11 cellular contexts compared by ENCODE assay signal in genomic region chr1:114508386-114508898, GRCh38. TPM values are rescaled to one million over a fixed set of nuclear protein-coding genes. Genes with fewer than 3 reads are reported as not detected.
DNase-seq lines count a peak whose midpoint lies in the region; ATAC-seq and TF ChIP-seq lines count a peak whose summit lies in the region.
"Had no signal": no experiment of that assay in that cellular context is flagged by ENCODE, and none has a peak within 500 bp of the region (broad histone marks: within the 10 kb centered on the region; RNA-seq: fewer than 3 reads in every experiment).

No MANE protein-coding gene starts in this region.

- H3K4me1 ChIP-seq in breast epithelium: no peaks in the 10 kb centered on the region

- intact Hi-C loops in MCF 10A (cut with micrococcal nuclease): no loop called here
- intact Hi-C loops in breast epithelium (cut with DNase I; ENCODE audit: low total_unique reads): no loop called here
- intact Hi-C loops in activated T-helper 1 cell treated with anti-CD3 and anti-CD28 coated beads, Interleukin-12 subunit alpha, Interleukin-12 subunit beta, Interleukin-2, Interleukin-4 antibody, amounts not matched to agents 30 ng/mL and 10 ng/mL and 1 ng/mL, durations not matched to agents 14 hours and 24 hours and 36 hours (cut with micrococcal nuclease): no loop called here

- POLR2A ChIA-PET in MCF 10A (lab: Yijun Ruan, JAX): interaction anchor here (0.6 to 5.0 kb wide), 9 partner anchors 10 to 697 kb away, joined by 3 to 52 read pairs (median 5); partner anchors contain the start of gene DENND2C

- H3K9me3 Mint-ChIP-seq in MCF 10A (ENCODE audit: unreplicated experiment) (no peaks in the 10 kb centered on the region), type B pancreatic cell (no peaks in the 10 kb centered on the region)
- H3K9me3 Mint-ChIP-seq in activated T-helper 1 cell treated with anti-CD3 and anti-CD28 coated beads, Interleukin-12 subunit alpha, Interleukin-12 subunit beta, Interleukin-2, Interleukin-4 antibody, amounts not matched to agents 30 ng/mL and 10 ng/mL and 1 ng/mL, durations not matched to agents 14 hours and 24 hours and 36 hours: no peaks in the 10 kb centered on the region

- H3K36me3 ChIP-seq in breast epithelium: no peaks in the 10 kb centered on the region

- TF ChIP-seq POLR2A in breast epithelium (IDR thresholded peaks at IDR 0.05): no peak

- H3K4me3 Mint-ChIP-seq in MCF 10A (ENCODE audit: unreplicated experiment) (peak overlapping the region; percentile 79), type B pancreatic cell (peak overlapping the region; percentile 94)
- H3K4me3 Mint-ChIP-seq in activated T-helper 1 cell treated with anti-CD3 and anti-CD28 coated beads, Interleukin-12 subunit alpha, Interleukin-12 subunit beta, Interleukin-2, Interleukin-4 antibody, amounts not matched to agents 30 ng/mL and 10 ng/mL and 1 ng/mL, durations not matched to agents 14 hours and 24 hours and 36 hours: peak overlapping the region; percentile 90

- H3K27me3 Mint-ChIP-seq in MCF 10A (ENCODE audit: insufficient read depth, unreplicated experiment) (no peaks in the 10 kb centered on the region), type B pancreatic cell (peaks cover 3% of the 10 kb centered on the region)
- H3K27me3 Mint-ChIP-seq in activated T-helper 1 cell treated with anti-CD3 and anti-CD28 coated beads, Interleukin-12 subunit alpha, Interleukin-12 subunit beta, Interleukin-2, Interleukin-4 antibody, amounts not matched to agents 30 ng/mL and 10 ng/mL and 1 ng/mL, durations not matched to agents 14 hours and 24 hours and 36 hours (ENCODE audit: insufficient read depth): no peaks in the 10 kb centered on the region

- TF ChIP-seq CTCF in MCF 10A (IDR thresholded peaks at IDR 0.05; ENCODE audit: unreplicated experiment) (no peak), breast epithelium (IDR thresholded peaks at IDR 0.05) (no peak), type B pancreatic cell (conservative IDR thresholded peaks at IDR 0.05) (no peak)

- H3K36me3 Mint-ChIP-seq in MCF 10A (ENCODE audit: insufficient read depth, unreplicated experiment): peaks cover 28% of the 10 kb centered on the region
- H3K36me3 Mint-ChIP-seq in activated T-helper 1 cell treated with anti-CD3 and anti-CD28 coated beads, Interleukin-12 subunit alpha, Interleukin-12 subunit beta, Interleukin-2, Interleukin-4 antibody, amounts not matched to agents 30 ng/mL and 10 ng/mL and 1 ng/mL, durations not matched to agents 14 hours and 24 hours and 36 hours (ENCODE audit: low read depth): peaks cover 27% of the 10 kb centered on the region
- peaks cover 8% of the 10 kb centered on the region for H3K36me3 Mint-ChIP-seq in type B pancreatic cell

- H3K4me3 ChIP-seq in breast epithelium (peak overlapping the region in 1 of 3 donors; percentile 27), iPS-18c (ENCODE audit: insufficient read depth, low read depth, low read length) (peak overlapping the region; percentile 97)

- H3K27me3 ChIP-seq in breast epithelium: no peaks in the 10 kb centered on the region

- DNase-seq in MCF 10A (ENCODE audit: unreplicated experiment): no peak
- DNase-seq in breast epithelium (ENCODE audit: low spot score in 2 of 2): no peak
- DNase-seq in activated T-helper 1 cell treated with anti-CD3 and anti-CD28 coated beads, Interleukin-12 subunit alpha, Interleukin-12 subunit beta, Interleukin-2, Interleukin-4 antibody, amounts not matched to agents 30 ng/mL and 10 ng/mL and 1 ng/mL, durations not matched to agents 14 hours and 24 hours and 36 hours (ENCODE audit: low spot score): no peak
- DNase-seq in type B pancreatic cell (ENCODE audit: extremely low spot score, unreplicated experiment): no peak
- DNase-seq: activated naive CD4-positive, alpha-beta T cell; NCI-H345; stimulated activated CD4-positive, alpha-beta T cell treated with anti-CD3 and anti-CD28 coated beads, Interleukin-4, amount 100 ng/mL, for 4 hours had no signal

- ATAC-seq in HG03442 (IDR thresholded peaks at IDR 0.05; ENCODE audit: unreplicated experiment): no peak
- no peak for ATAC-seq in HG03097 (IDR thresholded peaks at IDR 0.05; ENCODE audit: low FRiP score, unreplicated experiment)
- no peak for ATAC-seq in HG02763 (IDR thresholded peaks at IDR 0.05; ENCODE audit: unreplicated experiment)

- no TSS peak for BruUV-seq in MCF 10A (replicated peaks; lab: Mats Ljungman, UMichigan)

- peaks cover 34% of the 10 kb centered on the region for H3K4me1 Mint-ChIP-seq in MCF 10A (ENCODE audit: insufficient read depth, unreplicated experiment)
- H3K4me1 Mint-ChIP-seq in activated T-helper 1 cell treated with anti-CD3 and anti-CD28 coated beads, Interleukin-12 subunit alpha, Interleukin-12 subunit beta, Interleukin-2, Interleukin-4 antibody, amounts not matched to agents 30 ng/mL and 10 ng/mL and 1 ng/mL, durations not matched to agents 14 hours and 24 hours and 36 hours (ENCODE audit: low read depth): peaks cover 68% of the 10 kb centered on the region
- peaks cover 40% of the 10 kb centered on the region for H3K4me1 Mint-ChIP-seq in type B pancreatic cell (ENCODE audit: unreplicated experiment)

- H3K27ac ChIP-seq in breast epithelium: no peak overlapping the region

- H3K27ac Mint-ChIP-seq in MCF 10A (ENCODE audit: low read depth, unreplicated experiment): peak overlapping the region; percentile 41
- H3K27ac Mint-ChIP-seq in activated T-helper 1 cell treated with anti-CD3 and anti-CD28 coated beads, Interleukin-12 subunit alpha, Interleukin-12 subunit beta, Interleukin-2, Interleukin-4 antibody, amounts not matched to agents 30 ng/mL and 10 ng/mL and 1 ng/mL, durations not matched to agents 14 hours and 24 hours and 36 hours: no peak overlapping the region
- H3K27ac Mint-ChIP-seq in type B pancreatic cell: peak overlapping the region; percentile 71

- H3K9me3 ChIP-seq in breast epithelium: no peaks in the 10 kb centered on the region
- H3K9me3 ChIP-seq in iPS-18c (ENCODE audit: control insufficient read depth, insufficient read depth, low read length): no peaks in the 10 kb centered on the region

- CTCF ChIA-PET in MCF 10A (lab: Yijun Ruan, JAX): interaction anchor here (0.6 to 0.8 kb wide), 3 partner anchors 35 to 531 kb away, joined by 3 to 7 read pairs (median 3); no protein-coding TSS in a partner anchor

RNA-seq across cellular contexts. Expression of gene TRIM33, which starts 2.6 kb away (rescaled TPM):
- total RNA-seq in MCF 10A (2022) (33.2 and 38.3 TPM in 2 replicates), breast epithelium (10 to 100 TPM; 40.8 to 80.9 (median 56.4) TPM), type B pancreatic cell (ENCODE audit: low replicate concordance) (45.8 and 46.6 TPM in 2 replicates)
- 39.2 and 41.7 TPM in 2 replicates for total RNA-seq in activated T-helper 1 cell treated with anti-CD3 and anti-CD28 coated beads, Interleukin-12 subunit alpha, Interleukin-12 subunit beta, Interleukin-2, Interleukin-4 antibody, amounts not matched to agents 30 ng/mL and 10 ng/mL and 1 ng/mL, durations not matched to agents 14 hours and 24 hours and 36 hours
